In genomic region chr2:73176881-73177644, GRCh38 we compare ENCODE assay signal across 1 cellular context.
A peak's percentile ranks its signal among the peaks of the same experiment; 100 is the strongest.
TF ChIP-seq lines count a peak whose summit lies in the region.

No MANE protein-coding gene starts in this region.

TF ChIP-seq in HepG2, 621 proteins besides CTCF, POLR2A, EP300 and RAD21 (continued from another document and continues in another):
- peak; percentile 58; the same call in 1 of the 2 replicates for TF ChIP-seq THRA (CRISPR knock-in tag; IDR thresholded peaks at IDR 0.05; ENCODE audit: borderline replicate concordance)
- TF ChIP-seq SOX6 (IDR thresholded peaks at IDR 0.05) = no peak
- TF ChIP-seq SOX6 (CRISPR knock-in tag; IDR thresholded peaks at IDR 0.05) = peak; percentile 72
- no peak for TF ChIP-seq NR3C1 (CRISPR knock-in tag; IDR thresholded peaks at IDR 0.05)
- TF ChIP-seq ATF2 (CRISPR knock-in tag; IDR thresholded peaks at IDR 0.05) = peak; percentile 69; the same call in 1 of the 2 replicates
- 0 out of 2 replicates have a peak, but pooled peaks have one; percentile 47 for TF ChIP-seq ZNF563 (CRISPR knock-in tag; IDR thresholded peaks at IDR 0.05)
- TF ChIP-seq ZNF761 (CRISPR knock-in tag; conservative IDR thresholded peaks at IDR 0.05) = peak; percentile 87
- TF ChIP-seq ATM (IDR thresholded peaks at IDR 0.05; ENCODE audit: borderline replicate concordance) = no peak
- peak; percentile 66; the same call in 1 of the 2 replicates for TF ChIP-seq PITX1 (CRISPR knock-in tag; IDR thresholded peaks at IDR 0.05)
- peak; percentile 81; the same call in 1 of the 2 replicates for TF ChIP-seq ZNF670 (CRISPR knock-in tag; IDR thresholded peaks at IDR 0.05; ENCODE audit: borderline replicate concordance)
- no peak for TF ChIP-seq MLLT10 (CRISPR knock-in tag; IDR thresholded peaks at IDR 0.05)
- 0 out of 2 replicates have a peak, but pooled peaks have one; percentile 33 for TF ChIP-seq ZFP36L1 (CRISPR knock-in tag; IDR thresholded peaks at IDR 0.05)
- peak; percentile 75; the same call in 1 of the 2 replicates for TF ChIP-seq TARDBP (CRISPR knock-in tag; IDR thresholded peaks at IDR 0.05)
- TF ChIP-seq DRAP1 (CRISPR knock-in tag; IDR thresholded peaks at IDR 0.05) = 0 out of 2 replicates have a peak, but pooled peaks have one; percentile 43
- no peak for TF ChIP-seq ZNF446 (CRISPR knock-in tag; IDR thresholded peaks at IDR 0.05)
- TF ChIP-seq ZNF224 (CRISPR knock-in tag; IDR thresholded peaks at IDR 0.05) = 0 out of 2 replicates have a peak, but pooled peaks have one; percentile 42
- TF ChIP-seq MATR3 (CRISPR knock-in tag; IDR thresholded peaks at IDR 0.05) = no peak
- no peak for TF ChIP-seq HNF4G (IDR thresholded peaks at IDR 0.05; ENCODE audit: borderline replicate concordance, low read depth, low read length)
- peak; percentile 55; the same call in 1 of the 2 replicates for TF ChIP-seq HNF4G (CRISPR knock-in tag; IDR thresholded peaks at IDR 0.05; ENCODE audit: borderline replicate concordance, low read depth)
- TF ChIP-seq ZNF552 (CRISPR knock-in tag; IDR thresholded peaks at IDR 0.05; ENCODE audit: borderline replicate concordance) = 0 out of 2 replicates have a peak, but pooled peaks have one; percentile 71
- TF ChIP-seq ZNF292 (CRISPR knock-in tag; IDR thresholded peaks at IDR 0.05; ENCODE audit: borderline replicate concordance, low read depth) = peak; percentile 46; the same call in 1 of the 2 replicates
- TF ChIP-seq ZSCAN31 (CRISPR knock-in tag; IDR thresholded peaks at IDR 0.05; ENCODE audit: low read depth) = peak; percentile 73; the same call in 1 of the 2 replicates
- no peak for TF ChIP-seq EEA1 (CRISPR knock-in tag; IDR thresholded peaks at IDR 0.05; ENCODE audit: borderline replicate concordance)
- no peak; the same call in 1 of the 2 replicates for TF ChIP-seq ZSCAN5A (CRISPR knock-in tag; IDR thresholded peaks at IDR 0.05; ENCODE audit: borderline replicate concordance)
- TF ChIP-seq ZNF724P (CRISPR knock-in tag; IDR thresholded peaks at IDR 0.05; ENCODE audit: borderline replicate concordance) = no peak; the same call in 1 of the 2 replicates
- peak; percentile 87 for TF ChIP-seq HOXA5 (CRISPR knock-in tag; IDR thresholded peaks at IDR 0.05)
- peak; percentile 56; the same call in 1 of the 2 replicates for TF ChIP-seq ZNF275 (CRISPR knock-in tag; IDR thresholded peaks at IDR 0.05; ENCODE audit: borderline replicate concordance)
- no peak for TF ChIP-seq GATA4 (IDR thresholded peaks at IDR 0.05; ENCODE audit: borderline replicate concordance, low read depth)
- peak; percentile 57; the same call in 1 of the 2 replicates for TF ChIP-seq BATF2 (CRISPR knock-in tag; IDR thresholded peaks at IDR 0.05)
- TF ChIP-seq ZNF607 (CRISPR knock-in tag; IDR thresholded peaks at IDR 0.05; ENCODE audit: borderline replicate concordance) = 0 out of 2 replicates have a peak, but pooled peaks have one; percentile 60
- no peak for TF ChIP-seq IRX3 (CRISPR knock-in tag; IDR thresholded peaks at IDR 0.05; ENCODE audit: borderline replicate concordance, low read depth)
- no peak; the same call in 1 of the 2 replicates for TF ChIP-seq ZNF710 (CRISPR knock-in tag; IDR thresholded peaks at IDR 0.05; ENCODE audit: borderline replicate concordance)
- TF ChIP-seq SRSF1 (optimal IDR thresholded peaks at IDR 0.05; ENCODE audit: low read depth, low read length) = no peak
- TF ChIP-seq DMTF1 (CRISPR knock-in tag; IDR thresholded peaks at IDR 0.05) = no peak
- 0 out of 2 replicates have a peak, but pooled peaks have one; percentile 43 for TF ChIP-seq ZNF503 (CRISPR knock-in tag; IDR thresholded peaks at IDR 0.05)
- TF ChIP-seq YEATS2 (CRISPR knock-in tag; IDR thresholded peaks at IDR 0.05; ENCODE audit: borderline replicate concordance) = peak; percentile 69
- 0 out of 2 replicates have a peak, but pooled peaks have one; percentile 24 for TF ChIP-seq ZNF33B (CRISPR knock-in tag; IDR thresholded peaks at IDR 0.05)
- 0 out of 2 replicates have a peak, but pooled peaks have one; percentile 30 for TF ChIP-seq TFE3 (CRISPR knock-in tag; IDR thresholded peaks at IDR 0.05)
- TF ChIP-seq ZNF781 (CRISPR knock-in tag; IDR thresholded peaks at IDR 0.05; ENCODE audit: borderline replicate concordance, not compliant biosample characterization) = peak; percentile 47
- no peak for TF ChIP-seq ZNF629 (CRISPR knock-in tag; conservative IDR thresholded peaks at IDR 0.05)
- TF ChIP-seq FLYWCH1 (CRISPR knock-in tag; IDR thresholded peaks at IDR 0.05) = no peak
- no peak for TF ChIP-seq ZNF644 (CRISPR knock-in tag; IDR thresholded peaks at IDR 0.05; ENCODE audit: low read depth)
- 0 out of 2 replicates have a peak, but pooled peaks have one; percentile 49 for TF ChIP-seq ZNF253 (CRISPR knock-in tag; IDR thresholded peaks at IDR 0.05; ENCODE audit: borderline replicate concordance)
- peak; percentile 93 for TF ChIP-seq ZFP91 (CRISPR knock-in tag; IDR thresholded peaks at IDR 0.05; ENCODE audit: borderline replicate concordance)
